In genomic region chr20:309841-310644, GRCh38 we compare ENCODE assay signal across 8 cellular contexts. TPM values are rescaled to one million over a fixed set of nuclear protein-coding genes. Genes with fewer than 3 reads are reported as not detected.
DNase-seq lines count a peak whose midpoint lies in the region; ATAC-seq and TF ChIP-seq lines count a peak whose summit lies in the region.

No MANE protein-coding gene starts in this region.

- H3K9me3 ChIP-seq in A673 (ENCODE audit: low read depth, low read length, poor library complexity, severe bottlenecking) = no peaks in the 10 kb centered on the region

- no peaks in the 10 kb centered on the region for H3K27me3 ChIP-seq in A673 (replicated peaks; ENCODE audit: insufficient read depth, low read depth, low read length, poor library complexity)

- no peaks in the 10 kb centered on the region for H3K27me3 Mint-ChIP-seq in activated CD8-positive, alpha-beta T cell treated with anti-CD3 and anti-CD28 coated beads for 36 hours
- no peaks in the 10 kb centered on the region for H3K27me3 Mint-ChIP-seq in effector memory CD8-positive, alpha-beta T cell

- no peaks in the 10 kb centered on the region for H3K36me3 Mint-ChIP-seq in activated CD8-positive, alpha-beta T cell treated with anti-CD3 and anti-CD28 coated beads for 36 hours (ENCODE audit: low read depth)
- H3K36me3 Mint-ChIP-seq in effector memory CD8-positive, alpha-beta T cell (ENCODE audit: insufficient read depth) = peaks cover 7% of the 10 kb centered on the region

- H3K9me3 Mint-ChIP-seq in activated CD8-positive, alpha-beta T cell treated with anti-CD3 and anti-CD28 coated beads for 36 hours = no peaks in the 10 kb centered on the region
- H3K9me3 Mint-ChIP-seq in effector memory CD8-positive, alpha-beta T cell = no peaks in the 10 kb centered on the region

- POLR2A ChIA-PET in A673 (lab: Charles Lee; ENCODE audit: low non-redundant PET) = interaction anchor here (0.9 to 1.0 kb wide), 2 partner anchors 13 to 16 kb away, joined by 9 to 10 read pairs; partner anchors contain the start of gene ZCCHC3
- POLR2A ChIA-PET in activated CD8-positive, alpha-beta T cell treated with anti-CD3 and anti-CD28 coated beads for 36 hours (lab: Charles Lee) = interaction anchor here (1.0 to 2.4 kb wide), 4 partner anchors 11 to 16 kb away, joined by 3 to 13 read pairs (median 10); no protein-coding TSS in a partner anchor

- peak overlapping the region; percentile 66 for H3K4me3 Mint-ChIP-seq in activated CD8-positive, alpha-beta T cell treated with anti-CD3 and anti-CD28 coated beads for 36 hours
- peak overlapping the region; percentile 71 to 72 for H3K4me3 Mint-ChIP-seq in effector memory CD8-positive, alpha-beta T cell

- peak overlapping the region; percentile 40 for H3K27ac Mint-ChIP-seq in activated CD8-positive, alpha-beta T cell treated with anti-CD3 and anti-CD28 coated beads for 36 hours
- H3K27ac Mint-ChIP-seq in effector memory CD8-positive, alpha-beta T cell = peak overlapping the region; percentile 85 to 87

- CTCF ChIA-PET in A673 (lab: Charles Lee) = interaction anchor here (0.5 to 1.2 kb wide), 4 partner anchors 12 to 337 kb away, joined by 3 to 4 read pairs (median 4); no protein-coding TSS in a partner anchor
- CTCF ChIA-PET in activated CD8-positive, alpha-beta T cell treated with anti-CD3 and anti-CD28 coated beads for 36 hours (lab: Charles Lee) = interaction anchor here (0.8 to 2.9 kb wide), 11 partner anchors 8 to 130 kb away, joined by 3 to 9 read pairs (median 3); no protein-coding TSS in a partner anchor

- ATAC-seq in GM18858 (IDR thresholded peaks at IDR 0.05; ENCODE audit: unreplicated experiment) (peak; percentile 83), HG03097 (IDR thresholded peaks at IDR 0.05; ENCODE audit: low FRiP score, unreplicated experiment) (peak; percentile 95)
- peak; percentile 100 for ATAC-seq in activated CD8-positive, alpha-beta T cell treated with anti-CD3 and anti-CD28 coated beads for 36 hours
- ATAC-seq in effector memory CD8-positive, alpha-beta T cell (replicated peaks) = peak; percentile 99

- H3K27ac ChIP-seq in A673 (ENCODE audit: low read depth, low read length, poor library complexity, severe bottlenecking) = peak overlapping the region; percentile 94

- peaks cover 32% of the 10 kb centered on the region for H3K4me1 ChIP-seq in A673 (ENCODE audit: insufficient read depth, low read length, poor library complexity, severe bottlenecking)

- DNase-seq in A673 (ENCODE audit: low spot score) (peak; percentile 100), NCI-H446 treated with DMSO at 0.1 percent for 48 hours (lab: John Stamatoyannopoulos, UW) (peak; percentile 95), lung microvascular endothelial cell (ENCODE audit: low read depth in 2 of 2) (peak; percentile 98 to 99)
- DNase-seq in activated CD8-positive, alpha-beta T cell treated with anti-CD3 and anti-CD28 coated beads for 36 hours = peak; percentile 94
- peak; percentile 41 to 51 (median 51) for DNase-seq in effector memory CD8-positive, alpha-beta T cell
- DNase-seq in stimulated activated CD4-positive, alpha-beta T cell treated with anti-CD3 and anti-CD28 coated beads, Interleukin-4, amount 100 ng/mL, for 48 hours (ENCODE audit: low read depth in 2 of 2) = peak; percentile 79 to 87

- intact Hi-C loops in A673 (cut with micrococcal nuclease; ENCODE audit: unreplicated experiment) = loop anchor here (1.0 kb wide), 1 partner anchor 15 kb away; the partner anchor contains the start of gene SOX12
- intact Hi-C loops in activated CD8-positive, alpha-beta T cell treated with anti-CD3 and anti-CD28 coated beads for 36 hours (cut with micrococcal nuclease) = no loop called here

- no peak for TF ChIP-seq CTCF in A673 (conservative IDR thresholded peaks at IDR 0.05; ENCODE audit: low read depth, low read length)
- no peak for TF ChIP-seq CTCF in activated CD8-positive, alpha-beta T cell treated with anti-CD3 and anti-CD28 coated beads for 36 hours (IDR thresholded peaks at IDR 0.05)

- H3K4me1 Mint-ChIP-seq in activated CD8-positive, alpha-beta T cell treated with anti-CD3 and anti-CD28 coated beads for 36 hours (ENCODE audit: low read depth) = peaks cover 15% of the 10 kb centered on the region
- peaks cover 6 to 7% of the 10 kb centered on the region in 2 donors for H3K4me1 Mint-ChIP-seq in effector memory CD8-positive, alpha-beta T cell (ENCODE audit: low read depth in 2 of 2)

- peak overlapping the region; percentile 42 for H3K4me3 ChIP-seq in A673 (ENCODE audit: low read depth, low read length, poor library complexity, severe bottlenecking)

- no peaks in the 10 kb centered on the region for H3K36me3 ChIP-seq in A673 (ENCODE audit: insufficient read depth, low read length, poor library complexity, severe bottlenecking)

- BruUV-seq in A673 (replicated peaks; lab: Mats Ljungman, UMichigan) = no TSS peak

RNA-seq across cellular contexts. Expression of gene ZCCHC3, which starts 12.7 kb away (rescaled TPM):
- 38.0 and 39.6 TPM in 2 replicates for total RNA-seq in A673 (2021)
- total RNA-seq in activated CD8-positive, alpha-beta T cell treated with anti-CD3 and anti-CD28 coated beads for 36 hours = 10 to 100 TPM; 17.8 to 18.0 TPM
- total RNA-seq in lung microvascular endothelial cell = 12.9 and 19.0 TPM in 2 replicates

RNA-seq across cellular contexts. Expression of gene SOX12, which starts 15.3 kb away (rescaled TPM):
- 41.0 and 51.0 TPM in 2 replicates for total RNA-seq in A673 (2021)
- 10 to 100 TPM; 12.8 to 13.0 TPM for total RNA-seq in activated CD8-positive, alpha-beta T cell treated with anti-CD3 and anti-CD28 coated beads for 36 hours
- total RNA-seq in lung microvascular endothelial cell = 2.2 and 2.8 TPM in 2 replicates

RNA-seq across cellular contexts. Expression of gene C20orf96, which starts 19.5 kb away (rescaled TPM):
- total RNA-seq in A673 (2021) (21.7 and 26.3 TPM in 2 replicates), lung microvascular endothelial cell (1.4 and 2.4 TPM in 2 replicates)
- total RNA-seq in activated CD8-positive, alpha-beta T cell treated with anti-CD3 and anti-CD28 coated beads for 36 hours = 1 to 10 TPM; 7.1 to 7.4 TPM

RNA-seq across cellular contexts. Expression of gene NRSN2, which starts 36.9 kb away (rescaled TPM):
- total RNA-seq in A673 (2021) (43.4 and 55.4 TPM in 2 replicates), lung microvascular endothelial cell (9.7 and 9.8 TPM in 2 replicates)
- 1 to 10 TPM; 8.0 to 8.7 TPM for total RNA-seq in activated CD8-positive, alpha-beta T cell treated with anti-CD3 and anti-CD28 coated beads for 36 hours

RNA-seq across cellular contexts. Expression of gene DEFB132, which starts 52.5 kb away (rescaled TPM):
- total RNA-seq in A673 (2021) = not detected in 2 replicates
- total RNA-seq in activated CD8-positive, alpha-beta T cell treated with anti-CD3 and anti-CD28 coated beads for 36 hours = not detected
- not detected in 2 replicates for total RNA-seq in lung microvascular endothelial cell

Comparison
In these comparisons a context has a peak if more than half of its experiments do, and no peak if none do; other contexts are left out.
1. Peak in every context shown above with its lines: DNase-seq, ATAC-seq, H3K4me3 ChIP-seq and H3K27ac ChIP-seq.